Comparison of ENCODE assay signal across 10 cellular contexts in genomic region chr4:86032476-86033022, GRCh38.
DNase-seq lines count a peak whose midpoint lies in the region; ATAC-seq and TF ChIP-seq lines count a peak whose summit lies in the region.
"Had no signal": no experiment of that assay in that cellular context is flagged by ENCODE, and none has a peak within 500 bp of the region (broad histone marks: within the 10 kb centered on the region; RNA-seq: fewer than 3 reads in every experiment).

No MANE protein-coding gene starts in this region.

- no peak for ATAC-seq in effector memory CD8-positive, alpha-beta T cell (replicated peaks)
- ATAC-seq: HCT116 had no signal

- no peak overlapping the region for H4K5ac ChIP-seq in H9 (ENCODE audit: insufficient read length, low read depth, low read length)

- no peak overlapping the region for H3K14ac ChIP-seq in H9 (ENCODE audit: insufficient read depth, low read length)

- H3K79me1 ChIP-seq in H9 (ENCODE audit: insufficient read depth, low read depth, low read length, poor library complexity, severe bottlenecking) = no peaks in the 10 kb centered on the region

- H3K36me3 Mint-ChIP-seq in H9 (ENCODE audit: insufficient read depth in 1 of 3, low read depth in 3 of 3) = no peaks in the 10 kb centered on the region
- H3K36me3 Mint-ChIP-seq in effector memory CD8-positive, alpha-beta T cell (ENCODE audit: insufficient read depth) = no peaks in the 10 kb centered on the region

- H3K79me2 ChIP-seq in fibroblast of lung (ENCODE audit: control insufficient read depth, insufficient read depth, low read length) (no peaks in the 10 kb centered on the region), H9 (ENCODE audit: insufficient read depth, low read length) (no peaks in the 10 kb centered on the region)

- H3K23me2 ChIP-seq in H9 (ENCODE audit: insufficient read length, low read depth, low read length, poor library complexity, severe bottlenecking) = no peaks in the 10 kb centered on the region

- no peak overlapping the region for H3K9ac ChIP-seq in SK-N-MC (ENCODE audit: insufficient read length)
- H3K9ac ChIP-seq in fibroblast of lung (ENCODE audit: insufficient read depth, low read length) = no peak overlapping the region
- no peak overlapping the region for H3K9ac ChIP-seq in H9 (ENCODE audit: extremely low read depth, insufficient read length, low read length)

- H3K4ac ChIP-seq in H9 (ENCODE audit: low read depth, low read length) = no peak overlapping the region

- H3K4me3 Mint-ChIP-seq in H9 = no peak overlapping the region
- no peak overlapping the region for H3K4me3 Mint-ChIP-seq in effector memory CD8-positive, alpha-beta T cell

- H2BK5ac ChIP-seq in H9 (ENCODE audit: insufficient read length, low read length) = no peak overlapping the region

- intact Hi-C loops in spleen (cut with DNase I; ENCODE audit: low total_unique reads) = no loop called here

- no peak overlapping the region for H3K18ac ChIP-seq in H9 (ENCODE audit: insufficient read length, low read depth, low read length)

- peaks cover 4 to 14% of the 10 kb centered on the region in 2 experiments; a peak in 2 of 4 replicates for H3K4me1 Mint-ChIP-seq in H9
- H3K4me1 Mint-ChIP-seq in effector memory CD8-positive, alpha-beta T cell (ENCODE audit: low read depth in 2 of 2) = no peaks in the 10 kb centered on the region

- H2AFZ ChIP-seq in fibroblast of lung (ENCODE audit: low read length) = peak overlapping the region; percentile 7
- no peak overlapping the region for H2AFZ ChIP-seq in H9 (ENCODE audit: low read length)

- no peak overlapping the region for H2AK5ac ChIP-seq in H9 (ENCODE audit: insufficient read length, low read length)

- no peak overlapping the region for H2BK12ac ChIP-seq in H9 (ENCODE audit: insufficient read length, low read depth, low read length)

- no peak overlapping the region for H3K23ac ChIP-seq in H9 (ENCODE audit: insufficient read length, low read depth, low read length)

- no peaks in the 10 kb centered on the region for H3K27me3 ChIP-seq in fibroblast of lung (ENCODE audit: control insufficient read depth, insufficient read depth, low read length)
- H3K27me3 ChIP-seq in H9 (ENCODE audit: insufficient read depth, low read length) = no peaks in the 10 kb centered on the region
- no peaks in the 10 kb centered on the region for H3K27me3 ChIP-seq in spleen (replicated peaks in 1 of 7)

- H4K91ac ChIP-seq in H9 (ENCODE audit: insufficient read length, low read depth, low read length) = no peak overlapping the region

- peak overlapping the region; percentile 34 for H3K4me2 ChIP-seq in fibroblast of lung (ENCODE audit: extremely low read depth, insufficient read depth, low read length)
- no peak overlapping the region for H3K4me2 ChIP-seq in H9 (ENCODE audit: insufficient read depth, insufficient read length, low read length)

- DNase-seq in EL (peak; percentile 93), SK-N-MC (ENCODE audit: low read depth, low spot score) (no peak), fibroblast of lung (ENCODE audit: low read depth in 2 of 2) (peak; percentile 79 to 96), pons (ENCODE audit: low spot score) (peak; percentile 32), H9 (no peak), spleen (no peak), NCI-H2029 treated with DMSO at 0.1 percent for 48 hours (lab: John Stamatoyannopoulos, UW) (no peak)
- no peak for DNase-seq in effector memory CD8-positive, alpha-beta T cell
- DNase-seq: NCI-H187 had no signal

- H3K9me3 ChIP-seq in SK-N-MC (ENCODE audit: low read depth, low read length) (no peaks in the 10 kb centered on the region), fibroblast of lung (ENCODE audit: control insufficient read depth, insufficient read depth, low read depth, low read length) (no peaks in the 10 kb centered on the region), H9 (ENCODE audit: control insufficient read depth, low read depth, low read length) (no peaks in the 10 kb centered on the region), spleen (no peaks in the 10 kb centered on the region)

- H2BK20ac ChIP-seq in H9 (ENCODE audit: low read depth, low read length, poor library complexity, severe bottlenecking) = no peak overlapping the region

- TF ChIP-seq CTCF in fibroblast of lung (conservative IDR thresholded peaks at IDR 0.05 in 1 of 2, IDR thresholded peaks at IDR 0.05 in 1 of 2; ENCODE audit: low read depth in 1 of 2, low read length in 2 of 2) (no peak), H9 (conservative IDR thresholded peaks at IDR 0.05) (no peak), spleen (IDR thresholded peaks at IDR 0.05 in 8 of 11, conservative IDR thresholded peaks at IDR 0.05 in 3 of 11) (no peak)

- no peak overlapping the region for H3T11ph ChIP-seq in H9 (ENCODE audit: low read length)

- WGBS in H9 (ENCODE audit: extremely low coverage, insufficient read length, low lambda C conversion rate) = no CpG with 5 or more reads among the region's 4 CpGs
- WGBS in spleen, 5 donors = 22 to 39% (median 25%) methylated on average over 4 of the region's 4 CpGs

- no peak overlapping the region for H2BK120ac ChIP-seq in H9 (ENCODE audit: low read depth, low read length, poor library complexity, severe bottlenecking)

- TF ChIP-seq POLR2A in spleen (IDR thresholded peaks at IDR 0.05) = no peak

- no peak overlapping the region for H3K27ac Mint-ChIP-seq in H9
- no peak overlapping the region for H3K27ac Mint-ChIP-seq in effector memory CD8-positive, alpha-beta T cell

- H3K36me3 ChIP-seq in SK-N-MC (ENCODE audit: insufficient read depth, low read length) (no peaks in the 10 kb centered on the region), fibroblast of lung (ENCODE audit: control insufficient read depth, insufficient read depth, low read length) (no peaks in the 10 kb centered on the region), spleen (no peaks in the 10 kb centered on the region)

- peak overlapping the region; percentile 4; the same call in 1 of the 2 replicates for H3K27ac ChIP-seq in SK-N-MC
- peak overlapping the region; percentile 29 for H3K27ac ChIP-seq in fibroblast of lung (ENCODE audit: insufficient read depth, low read length)
- H3K27ac ChIP-seq in H9 (ENCODE audit: insufficient read length, low read depth, low read length) = no peak overlapping the region
- peak overlapping the region in 1 of 8 donors; percentile 31 for H3K27ac ChIP-seq in spleen

- no peak overlapping the region for H4K8ac ChIP-seq in H9 (replicated peaks; ENCODE audit: insufficient read length, low read depth, low read length)

- no peak overlapping the region for H3K56ac ChIP-seq in H9 (ENCODE audit: insufficient read length, low read depth, low read length)

- H3K27me3 Mint-ChIP-seq in H9 (ENCODE audit: low read depth) = no peaks in the 10 kb centered on the region
- no peaks in the 10 kb centered on the region for H3K27me3 Mint-ChIP-seq in effector memory CD8-positive, alpha-beta T cell

- H2BK15ac ChIP-seq in H9 (ENCODE audit: low read depth, low read length) = no peak overlapping the region

- H3K4me1 ChIP-seq in fibroblast of lung (ENCODE audit: control insufficient read depth, extremely low read depth, insufficient read depth, low read length) = peaks cover 3% of the 10 kb centered on the region
- peaks cover 2% of the 10 kb centered on the region; the same call in 1 of the 2 replicates for H3K4me1 ChIP-seq in H9 (ENCODE audit: insufficient read depth, low read length)
- H3K4me1 ChIP-seq in spleen = peaks cover 0 to 16% (median 6%) of the 10 kb centered on the region in 6 donors

- peak overlapping the region; percentile 4; the same call in 1 of the 2 replicates for H3K4me3 ChIP-seq in SK-N-MC
- no peak overlapping the region for H3K4me3 ChIP-seq in fibroblast of lung (replicated peaks in 1 of 4; ENCODE audit: control extremely low read depth in 1 of 4, insufficient read depth in 1 of 4, low read depth in 3 of 4, low read length in 4 of 4)
- no peak overlapping the region for H3K4me3 ChIP-seq in spleen

- no peaks in the 10 kb centered on the region for H4K20me1 ChIP-seq in fibroblast of lung (ENCODE audit: control insufficient read depth, extremely low read depth, insufficient read depth, low read length)
- no peaks in the 10 kb centered on the region for H4K20me1 ChIP-seq in H9 (ENCODE audit: control insufficient read depth, insufficient read depth, insufficient read length)

- H3K9me3 Mint-ChIP-seq in H9 = no peaks in the 10 kb centered on the region
- H3K9me3 Mint-ChIP-seq in effector memory CD8-positive, alpha-beta T cell = peaks cover 0 to 1% of the 10 kb centered on the region in 2 donors

Comparison
In these comparisons a context has a peak if more than half of its experiments do, and no peak if none do; other contexts are left out.
1. DNase-seq: peak in EL (single experiment), fibroblast of lung (2 of 2) and pons (single experiment); none in SK-N-MC (single experiment), H9 (single experiment), effector memory CD8-positive, alpha-beta T cell (0 of 3), spleen (single experiment) and NCI-H2029 treated with DMSO at 0.1 percent for 48 hours (single experiment).